ENCODE assay signal across 1 cellular context in genomic region chr16:70135796-70136195, GRCh38. TPM values are rescaled to one million over a fixed set of nuclear protein-coding genes. Genes with fewer than 3 reads are reported as not detected.
"Had no signal": no experiment of that assay in that cellular context is flagged by ENCODE, and none has a peak within 500 bp of the region (broad histone marks: within the 10 kb centered on the region; RNA-seq: fewer than 3 reads in every experiment).

No MANE protein-coding gene starts in this region.

RNA-seq across cellular contexts. Expression of gene CLEC18C, which starts 37.8 kb away (rescaled TPM):
- total RNA-seq: M059J had no signal
